8 cellular contexts compared by ENCODE assay signal in genomic region chr1:218345673-218346390, GRCh38. TPM values are rescaled to one million over a fixed set of nuclear protein-coding genes. Genes with fewer than 3 reads are reported as not detected.
DNase-seq lines count a peak whose midpoint lies in the region; TF ChIP-seq lines count a peak whose summit lies in the region.

No MANE protein-coding gene starts in this region.

- peak; percentile 7 for DNase-seq in activated effector memory CD4-positive, alpha-beta T cell treated with Interleukin-2 at 50 U/mL for 16 hours
- no peak for DNase-seq in activated effector memory CD4-positive, alpha-beta T cell treated with anti-CD3 and anti-CD28 coated beads, Interleukin-2, amount 50 U/mL, for 16 hours
- DNase-seq in HEK293T (ENCODE audit: extremely low spot score) (peak; percentile 63), MG63 (peak; percentile 85), T1000 (lab: John Stamatoyannopoulos, UW) (peak; percentile 33), lung microvascular endothelial cell (ENCODE audit: low read depth in 2 of 2) (peak; percentile 75 to 79)

- no peaks in the 10 kb centered on the region for H3K4me1 ChIP-seq in ectodermal cell (ENCODE audit: control insufficient read depth, insufficient read depth, low read length)
- peaks cover 16% of the 10 kb centered on the region for H3K4me1 ChIP-seq in stomach smooth muscle (ENCODE audit: control insufficient read depth, insufficient read depth, low read length)

- H3K27me3 ChIP-seq in MG63 (no peaks in the 10 kb centered on the region), ectodermal cell (ENCODE audit: control insufficient read depth, insufficient read depth, low read length, poor library complexity, severe bottlenecking) (peaks cover 39% of the 10 kb centered on the region), stomach smooth muscle (ENCODE audit: control insufficient read depth in 1 of 2, insufficient read depth in 2 of 2, low read length in 2 of 2) (no peaks in the 10 kb centered on the region)

- H3K9ac ChIP-seq in stomach smooth muscle (ENCODE audit: low read length in 2 of 2) = peak overlapping the region; percentile 87 to 94

- H3K27ac ChIP-seq in ectodermal cell (ENCODE audit: insufficient read depth, low read depth, low read length, poor library complexity, severe bottlenecking) = no peak overlapping the region
- peak overlapping the region; percentile 86 for H3K27ac ChIP-seq in stomach smooth muscle (ENCODE audit: low read length)

- CTCF ChIA-PET in HEK293T (lab: Yijun Ruan, JAX) = no interaction called here

- no peaks in the 10 kb centered on the region for H3K9me3 ChIP-seq in MG63
- no peaks in the 10 kb centered on the region for H3K9me3 ChIP-seq in ectodermal cell (ENCODE audit: control insufficient read depth, low read length)
- H3K9me3 ChIP-seq in stomach smooth muscle (ENCODE audit: control insufficient read depth in 2 of 2, low read length in 2 of 2) = no peaks in the 10 kb centered on the region

- H3K36me3 ChIP-seq in MG63 (peaks cover 6% of the 10 kb centered on the region), ectodermal cell (ENCODE audit: control insufficient read depth, insufficient read depth, low read length) (no peaks in the 10 kb centered on the region), stomach smooth muscle (ENCODE audit: control insufficient read depth in 2 of 2, insufficient read depth in 2 of 2, low read length in 2 of 2) (no peaks in the 10 kb centered on the region)

- WGBS in ectodermal cell, 2 experiments = 0% methylated on average over 64 of the region's 64 CpGs

- H3K4me3 ChIP-seq in MG63 (peak overlapping the region; percentile 49), ectodermal cell (ENCODE audit: insufficient read depth, low read depth, low read length) (peak overlapping the region; percentile 38), stomach smooth muscle (ENCODE audit: low read length in 2 of 2) (peak overlapping the region; percentile 94 to 96)

- POLR2A ChIA-PET in HEK293T (lab: Yijun Ruan, JAX) = interaction anchor here (0.7 to 1.4 kb wide), 3 partner anchors 12 to 140 kb away, joined by 3 to 4 read pairs (median 3); no protein-coding TSS in a partner anchor

TF ChIP-seq in HEK293T, 16 proteins besides CTCF, POLR2A, EP300 and RAD21:
- no peak for TF ChIP-seq ELF4 (IDR thresholded peaks at IDR 0.05)
- no peak for TF ChIP-seq ZNF384 (IDR thresholded peaks at IDR 0.05)
- TF ChIP-seq SP1 (IDR thresholded peaks at IDR 0.05) = no peak
- no peak for TF ChIP-seq NFRKB (IDR thresholded peaks at IDR 0.05)
- TF ChIP-seq FOXA1 (IDR thresholded peaks at IDR 0.05) = no peak
- TF ChIP-seq HDGF (IDR thresholded peaks at IDR 0.05; ENCODE audit: borderline replicate concordance) = no peak
TF ChIP-seq in HEK293T: peak in this region for 0.

RNA-seq across cellular contexts. Expression of gene TGFB2, which starts 0.7 kb away (rescaled TPM):
- 0.05 and 0.92 TPM in 2 replicates for total RNA-seq in MG63 (2014; rRNA removed; shearing (Covaris generic); ENCODE audit: low replicate concordance)
- polyA plus RNA-seq in ectodermal cell (2013, experiment 1 of 4) = 3.8 TPM
- 3.2 TPM for polyA plus RNA-seq in ectodermal cell (2013, experiment 2 of 4)
- polyA plus RNA-seq in ectodermal cell (2013, experiment 3 of 4) = 4.4 TPM
- polyA plus RNA-seq in ectodermal cell (2013, experiment 4 of 4) = 5.6 TPM
- 13.5 and 122 TPM in 2 replicates for total RNA-seq in lung microvascular endothelial cell

Comparison
In these comparisons a context has a peak if more than half of its experiments do, and no peak if none do; other contexts are left out.
1. H3K4me3 ChIP-seq: peak in every context shown above with its lines; median percentile 95 in stomach smooth muscle; 49 in MG63; 38 in ectodermal cell.